8 cellular contexts compared by ENCODE assay signal in the genomic region with DNA sequence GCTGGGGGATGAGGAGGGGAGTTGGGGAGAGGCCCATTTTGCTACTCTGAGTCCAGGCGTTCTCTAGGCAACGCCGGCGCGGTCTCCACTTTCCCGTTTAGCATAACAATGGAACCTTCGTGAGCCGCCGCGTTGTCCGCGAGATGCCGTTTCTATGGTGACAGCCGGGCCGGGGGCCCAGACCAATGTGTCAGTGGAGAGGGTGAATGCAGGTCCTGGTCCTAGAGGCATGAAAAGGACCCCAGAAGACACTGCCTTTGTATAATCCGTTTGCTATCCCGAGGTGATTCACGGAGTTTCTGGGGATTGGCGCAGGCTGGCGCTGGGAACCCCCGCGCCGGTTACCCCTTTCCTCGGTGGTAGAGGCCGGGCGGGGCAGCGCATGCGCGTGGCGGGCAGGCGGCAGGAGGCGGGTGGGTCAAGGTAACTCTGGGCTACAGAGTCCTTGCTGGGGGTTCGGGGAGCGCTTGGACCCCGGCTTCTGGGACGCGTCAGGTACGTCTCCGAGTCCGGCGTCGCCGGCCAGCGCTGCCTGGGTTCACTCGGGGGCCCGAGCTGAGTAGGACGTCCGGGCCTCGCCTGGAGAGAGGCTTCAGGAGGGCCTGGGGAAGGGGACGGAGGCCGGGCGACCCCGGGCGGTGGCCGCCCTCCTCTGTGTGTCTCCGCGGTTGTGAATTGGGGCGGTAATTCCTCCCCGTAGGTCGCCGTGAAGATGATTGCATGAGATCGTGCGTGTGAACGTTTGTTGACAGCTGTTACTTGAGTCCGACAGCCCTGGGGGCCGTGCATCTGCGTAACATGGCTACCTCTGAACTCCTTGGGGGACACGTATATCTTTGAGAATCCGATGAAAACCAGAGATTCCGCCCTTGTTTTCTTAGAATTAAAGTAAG. TPM values are rescaled to one million over a fixed set of nuclear protein-coding genes. Genes with fewer than 3 reads are reported as not detected.
DNase-seq lines count a peak whose midpoint lies in the region; ATAC-seq, FAIRE-seq and TF ChIP-seq lines count a peak whose summit lies in the region.

CBY1 (plus strand) TSS at position 383 of the 893 bp plus-strand sequence. CDS start 11,417 bp downstream, outside the sequence.
FAM227A (minus strand) TSS at position 137 of the 893 bp plus-strand sequence. CDS start 6,224 bp downstream, outside the sequence.

- peaks cover 5% of the 10 kb centered on the region for H3K9me3 Mint-ChIP-seq in WTC11

- DNase-seq in NCI-H2196 treated with DMSO at 0.1 percent for 48 hours (lab: John Stamatoyannopoulos, UW; ENCODE audit: unreplicated experiment) (peak; percentile 66), WTC11 (ENCODE audit: low spot score) (peak; percentile 94), bronchial epithelial cell (ENCODE audit: low read depth) (peak; percentile 72), iPS-NIHi11 (ENCODE audit: low spot score) (peak; percentile 99)

- H3K27ac ChIP-seq in ACC112 (ENCODE audit: low read depth, low read length) (peak within 1 kb of the TSS; percentile 97), skin epidermis (peak within 1 kb of the TSS; percentile 73 to 100 (median 96))

- peak within 1 kb of the TSS; percentile 98 for H3K27ac Mint-ChIP-seq in WTC11

- peak within 1 kb of the TSS; percentile 95 for H3K4me3 ChIP-seq in ACC112 (ENCODE audit: low read depth, low read length)
- H3K4me3 ChIP-seq in bronchial epithelial cell (ENCODE audit: low read depth, low read length): peak within 1 kb of the TSS; percentile 90
- H3K4me3 ChIP-seq in skin epidermis: peak within 1 kb of the TSS; percentile 65 to 93 (median 90)

- no peak for TF ChIP-seq CTCF in WTC11 (IDR thresholded peaks at IDR 0.05)
- no peak for TF ChIP-seq CTCF in bronchial epithelial cell (IDR thresholded peaks at IDR 0.05; ENCODE audit: insufficient read depth, low read length, severe bottlenecking)

- no peaks in the 10 kb centered on the region for H3K4me1 ChIP-seq in ACC112 (ENCODE audit: control insufficient read depth, insufficient read depth, low read length, unreplicated experiment)

- peaks cover 10% of the 10 kb centered on the region for H3K4me1 Mint-ChIP-seq in WTC11

- H2AFZ ChIP-seq in ACC112 (ENCODE audit: low read length, unreplicated experiment): peak within 1 kb of the TSS; percentile 96

- no peaks in the 10 kb centered on the region for H3K36me3 ChIP-seq in ACC112 (ENCODE audit: insufficient read depth, low read length)
- H3K36me3 ChIP-seq in bronchial epithelial cell (ENCODE audit: control insufficient read depth, insufficient read depth, low read length): no peaks in the 10 kb centered on the region

- H3K79me2 ChIP-seq in ACC112 (ENCODE audit: control insufficient read depth, insufficient read depth, low read length, unreplicated experiment): peaks cover 4% of the 10 kb centered on the region

- H3K27me3 Mint-ChIP-seq in WTC11 (ENCODE audit: low read depth): no peaks in the 10 kb centered on the region

- H3K27me3 ChIP-seq in ACC112 (ENCODE audit: insufficient read depth, low read length): no peaks in the 10 kb centered on the region
- no peaks in the 10 kb centered on the region for H3K27me3 ChIP-seq in bronchial epithelial cell (ENCODE audit: control insufficient read depth, insufficient read depth, low read length)

- peak; percentile 72 for ATAC-seq in GM18868 (IDR thresholded peaks at IDR 0.05; ENCODE audit: unreplicated experiment)
- peak; percentile 72 for ATAC-seq in HG03135 (IDR thresholded peaks at IDR 0.05; ENCODE audit: unreplicated experiment)
- peak; percentile 89 for ATAC-seq in WTC11

- no peak for FAIRE-seq in bronchial epithelial cell (lab: Jason Lieb, UNC)

- H3K36me3 Mint-ChIP-seq in WTC11: peaks cover 10% of the 10 kb centered on the region

- peak within 1 kb of the TSS; percentile 89 for H3K4me3 Mint-ChIP-seq in WTC11

- POLR2A ChIA-PET in WTC11 (lab: Charles Lee): no interaction called here

- CTCF ChIA-PET in WTC11 (lab: Charles Lee): interaction anchor here (1.4 kb wide), 1 partner anchor 25 kb away, joined by 7 read pairs; the partner anchor contains the start of gene TOMM22

TF ChIP-seq in WTC11, 78 proteins besides CTCF, POLR2A, EP300 and RAD21 (continues in another document):
- TF ChIP-seq ATF1 (CRISPR knock-in tag; IDR thresholded peaks at IDR 0.05) (no peak), IRF2 (CRISPR knock-in tag; IDR thresholded peaks at IDR 0.05; ENCODE audit: borderline replicate concordance, low read depth) (no peak), ETV6 (CRISPR knock-in tag; IDR thresholded peaks at IDR 0.05) (no peak), TEAD1 (CRISPR knock-in tag; IDR thresholded peaks at IDR 0.05) (peak; percentile 31; the same call in 1 of the 2 replicates), MLX (CRISPR knock-in tag; IDR thresholded peaks at IDR 0.05) (no peak), SOX15 (CRISPR knock-in tag; IDR thresholded peaks at IDR 0.05) (no peak), JAZF1 (CRISPR knock-in tag; IDR thresholded peaks at IDR 0.05) (no peak), GTF2I (CRISPR knock-in tag; conservative IDR thresholded peaks at IDR 0.05) (no peak), GABPB1 (CRISPR knock-in tag; IDR thresholded peaks at IDR 0.05) (0 out of 2 replicates have a peak, but pooled peaks have one; percentile 27), OVOL2 (CRISPR knock-in tag; IDR thresholded peaks at IDR 0.05; ENCODE audit: borderline replicate concordance) (no peak), STAT6 (CRISPR knock-in tag; conservative IDR thresholded peaks at IDR 0.05; ENCODE audit: low read depth) (no peak), ZBTB21 (CRISPR knock-in tag; IDR thresholded peaks at IDR 0.05; ENCODE audit: borderline replicate concordance) (0 out of 2 replicates have a peak, but pooled peaks have one; percentile 7), CBFB (CRISPR knock-in tag; IDR thresholded peaks at IDR 0.05; ENCODE audit: low read depth) (no peak), SMAD3 (CRISPR knock-in tag; IDR thresholded peaks at IDR 0.05; ENCODE audit: borderline replicate concordance) (peak; percentile 54; the same call in 1 of the 2 replicates), NFE2L1 (CRISPR knock-in tag; IDR thresholded peaks at IDR 0.05) (no peak)
- TF ChIP-seq, protein P1, sequence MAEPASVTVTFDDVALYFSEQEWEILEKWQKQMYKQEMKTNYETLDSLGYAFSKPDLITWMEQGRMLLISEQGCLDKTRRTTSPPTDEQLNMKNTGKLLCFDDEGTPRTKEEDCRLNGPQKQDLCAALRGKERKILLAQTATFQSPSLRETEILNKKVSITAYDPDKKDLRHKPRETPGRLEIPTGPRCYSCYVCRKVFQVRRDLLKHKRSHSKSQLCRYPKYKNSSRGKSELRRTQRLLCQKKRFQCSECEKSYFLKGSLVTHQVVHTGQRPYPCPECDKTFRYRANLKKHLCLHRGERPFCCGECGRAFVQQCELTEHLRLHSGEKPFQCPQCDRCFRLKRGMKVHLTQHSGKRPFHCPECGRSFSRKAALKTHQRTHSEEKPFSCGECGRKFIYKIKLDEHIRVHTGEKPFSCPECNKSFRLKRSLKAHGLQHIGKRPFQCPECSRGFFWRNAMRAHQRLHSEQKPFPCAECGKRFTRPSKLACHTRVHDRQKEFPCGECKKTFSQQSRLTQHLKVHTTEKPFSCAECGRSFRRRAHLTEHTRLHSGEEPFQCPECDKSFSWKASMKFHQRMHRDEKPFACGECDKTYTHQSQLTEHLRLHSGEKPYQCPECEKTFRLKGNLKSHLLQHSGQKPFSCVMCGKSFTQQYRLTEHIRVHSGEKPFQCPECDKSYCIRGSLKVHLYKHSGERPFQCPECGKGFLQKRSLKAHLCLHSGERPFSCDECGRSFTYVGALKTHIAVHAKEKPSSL (CRISPR knock-in tag; conservative IDR thresholded peaks at IDR 0.05): no peak
- TF ChIP-seq, protein P2, sequence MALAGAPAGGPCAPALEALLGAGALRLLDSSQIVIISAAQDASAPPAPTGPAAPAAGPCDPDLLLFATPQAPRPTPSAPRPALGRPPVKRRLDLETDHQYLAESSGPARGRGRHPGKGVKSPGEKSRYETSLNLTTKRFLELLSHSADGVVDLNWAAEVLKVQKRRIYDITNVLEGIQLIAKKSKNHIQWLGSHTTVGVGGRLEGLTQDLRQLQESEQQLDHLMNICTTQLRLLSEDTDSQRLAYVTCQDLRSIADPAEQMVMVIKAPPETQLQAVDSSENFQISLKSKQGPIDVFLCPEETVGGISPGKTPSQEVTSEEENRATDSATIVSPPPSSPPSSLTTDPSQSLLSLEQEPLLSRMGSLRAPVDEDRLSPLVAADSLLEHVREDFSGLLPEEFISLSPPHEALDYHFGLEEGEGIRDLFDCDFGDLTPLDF (CRISPR knock-in tag; IDR thresholded peaks at IDR 0.05): no peak

RNA-seq across cellular contexts. Expression of gene CBY1, which starts in this region (rescaled TPM):
- total RNA-seq in WTC11 (2021): 26.5 to 28.3 TPM (median 28.1 TPM) in 3 replicates
- 16.1 and 22.0 TPM in 2 replicates for total RNA-seq in bronchial epithelial cell

RNA-seq across cellular contexts. Expression of gene FAM227A, which starts in this region (rescaled TPM):
- total RNA-seq in WTC11 (2021) (3.8 to 6.3 TPM (median 6.0 TPM) in 3 replicates), bronchial epithelial cell (0.26 and 0.38 TPM in 2 replicates)

Comparison
In these comparisons a context has a peak if more than half of its experiments do, and no peak if none do; other contexts are left out.
1. Peak in every context shown above with its lines: DNase-seq, ATAC-seq, H3K4me3 ChIP-seq and H3K27ac ChIP-seq.